17 cellular contexts compared by ENCODE assay signal in genomic region chr17:13106171-13106570, GRCh38.
DNase-seq lines count a peak whose midpoint lies in the region; FAIRE-seq and TF ChIP-seq lines count a peak whose summit lies in the region.
"Had no signal": no experiment of that assay in that cellular context is flagged by ENCODE, and none has a peak within 500 bp of the region (broad histone marks: within the 10 kb centered on the region; RNA-seq: fewer than 3 reads in every experiment).

No MANE protein-coding gene starts in this region.

- no peak overlapping the region for H2BK12ac ChIP-seq in H1 (ENCODE audit: low read depth, low read length)

- no peak overlapping the region for H3K4me3 ChIP-seq in BLaER1 treated with 17β-estradiol and CSF1 and Interleukin-3, amounts not matched to agents 10 nM and 100 nM
- H3K4me3 ChIP-seq in H1 (ENCODE audit: extremely low read depth in 1 of 4, insufficient read depth in 2 of 4, low read depth in 3 of 4, low read length in 4 of 4): no peak overlapping the region
- H3K4me3 ChIP-seq in brain microvascular endothelial cell (ENCODE audit: low read depth, low read length): no peak overlapping the region

- WGBS in H1 (ENCODE audit: extremely low coverage in 1 of 2, insufficient coverage in 1 of 2, insufficient read length in 1 of 2, insufficient replicate concordance in 2 of 2, low coverage in 1 of 2, low lambda C conversion rate in 2 of 2, missing lambda C conversion rate in 1 of 2), 2 experiments: 97% methylated on average over 5 of the region's 5 CpGs; no CpG with 5 or more reads in 1 of the 2 experiments

- no peak overlapping the region for H4K91ac ChIP-seq in H1 (replicated peaks; ENCODE audit: insufficient read length, low read length)

- peak overlapping the region; percentile 85 for H2AFZ ChIP-seq in H1 (ENCODE audit: low read length)

- no peak overlapping the region for H2BK20ac ChIP-seq in H1 (ENCODE audit: low read length)

- no peak for FAIRE-seq in H1 (lab: Jason Lieb, UNC)
- FAIRE-seq: GM18507 had no signal

- no peak overlapping the region for H2BK5ac ChIP-seq in H1 (ENCODE audit: low read depth, low read length)

- DNase-seq in H4 (ENCODE audit: low spot score) (peak; percentile 77), NCI-H2196 (lab: John Stamatoyannopoulos, UW; ENCODE audit: unreplicated experiment) (peak; percentile 2), H1 (ENCODE audit: low read depth in 1 of 2, low spot score in 2 of 2) (no peak), AML-193 (lab: John Stamatoyannopoulos, UW) (no peak), NK-92 (lab: John Stamatoyannopoulos, UW; ENCODE audit: unreplicated experiment) (no peak), brain microvascular endothelial cell (no peak)
- DNase-seq: ACHN, BE2C, DMS53, HCEC 1CT, MV-4-11, NCI-H187, NCI-H345, NCI-H82, SIG-M5 had no signal

- H3K18ac ChIP-seq in H1 (ENCODE audit: extremely low read depth, low read length): no peak overlapping the region

- H3K79me2 ChIP-seq in H1 (ENCODE audit: control insufficient read depth in 1 of 2, insufficient read depth in 2 of 2, low read length in 2 of 2): no peaks in the 10 kb centered on the region

- in situ Hi-C loops in brain microvascular endothelial cell (cut with HindIII; ENCODE audit: low pct_ligation_motif_present, low sequenced_read_pairs): no loop called here

- no peak overlapping the region for H3K4ac ChIP-seq in H1 (replicated peaks; ENCODE audit: insufficient read length, low read depth, low read length)

- no peaks in the 10 kb centered on the region for H3K79me1 ChIP-seq in H1 (ENCODE audit: low read depth, low read length)

- no peak overlapping the region for H4K5ac ChIP-seq in H1 (ENCODE audit: insufficient read length, low read depth, low read length)

- no peak for TF ChIP-seq EP300 in H1 (IDR thresholded peaks at IDR 0.05; ENCODE audit: borderline replicate concordance in 1 of 2, low read depth in 2 of 2, low read length in 2 of 2)

- POLR2A ChIA-PET in H1 (lab: Charles Lee; ENCODE audit: partially characterized antibody): no interaction called here

- H4K20me1 ChIP-seq in BLaER1 treated with 17β-estradiol and CSF1 and Interleukin-3, amounts not matched to agents 10 nM and 100 nM: no peaks in the 10 kb centered on the region
- no peaks in the 10 kb centered on the region for H4K20me1 ChIP-seq in H1 (replicated peaks in 1 of 2; ENCODE audit: control insufficient read depth in 1 of 2, insufficient read depth in 2 of 2, low read length in 2 of 2)

- H2BK120ac ChIP-seq in H1 (replicated peaks; ENCODE audit: low read depth, low read length): no peak overlapping the region

- no peak overlapping the region for H4K8ac ChIP-seq in H1 (ENCODE audit: extremely low read depth, insufficient read depth, low read length)

- H3K9me3 ChIP-seq in BLaER1 treated with 17β-estradiol and CSF1 and Interleukin-3, amounts not matched to agents 10 nM and 100 nM (replicated peaks in 1 of 11): peaks cover 0 to 18% (median 10%) of the 10 kb centered on the region in 11 experiments; a peak in 8 of 22 replicates
- H3K9me3 ChIP-seq in H1 (ENCODE audit: insufficient read depth in 2 of 2, low read depth in 1 of 2, low read length in 1 of 2): no peaks in the 10 kb centered on the region; a peak in 1 of 4 replicates
- H3K9me3 ChIP-seq: BE2C had no signal

- H3K36me3 ChIP-seq in BLaER1 treated with 17β-estradiol and CSF1 and Interleukin-3, amounts not matched to agents 10 nM and 100 nM: no peaks in the 10 kb centered on the region
- no peaks in the 10 kb centered on the region for H3K36me3 ChIP-seq in H1 (ENCODE audit: control insufficient read depth in 2 of 4, insufficient read depth in 4 of 4, low read length in 3 of 4)
- no peaks in the 10 kb centered on the region for H3K36me3 ChIP-seq in brain microvascular endothelial cell (replicated peaks)
- H3K36me3 ChIP-seq: BE2C had no signal

- no peak for TF ChIP-seq POLR2A in H1 (IDR thresholded peaks at IDR 0.05; ENCODE audit: control extremely low read depth in 1 of 2, low read depth in 2 of 2, low read length in 2 of 2)

- no peak overlapping the region for H3K27ac ChIP-seq in BLaER1 treated with 17β-estradiol and CSF1 and Interleukin-3, amounts not matched to agents 10 nM and 100 nM
- H3K27ac ChIP-seq in H1 (ENCODE audit: low read depth, low read length): no peak overlapping the region
- no peak overlapping the region for H3K27ac ChIP-seq in brain microvascular endothelial cell

- peaks cover 0 to 10% (median 6%) of the 10 kb centered on the region in 10 experiments; a peak in 8 of 20 replicates for H3K4me1 ChIP-seq in BLaER1 treated with 17β-estradiol and CSF1 and Interleukin-3, amounts not matched to agents 10 nM and 100 nM
- no peaks in the 10 kb centered on the region; a peak in 1 of 7 replicates for H3K4me1 ChIP-seq in H1 (replicated peaks in 1 of 4; ENCODE audit: control insufficient read depth in 3 of 4, insufficient read depth in 4 of 4, low read length in 3 of 4)
- H3K4me1 ChIP-seq: BE2C had no signal

- no peak overlapping the region for H3K23ac ChIP-seq in H1 (ENCODE audit: insufficient read length)

- peaks cover 2% of the 10 kb centered on the region; the same call in 1 of the 2 replicates for H3K23me2 ChIP-seq in H1 (ENCODE audit: low read depth, low read length)

- H2BK15ac ChIP-seq in H1 (ENCODE audit: low read length): no peak overlapping the region

- CTCF ChIA-PET in H1 (lab: Charles Lee; ENCODE audit: partially characterized antibody): interaction anchor here (1.1 to 7.3 kb wide), 4 partner anchors 8 to 76 kb away, joined by 3 to 26 read pairs (median 7); no protein-coding TSS in a partner anchor

- no peak overlapping the region for H3K56ac ChIP-seq in H1 (replicated peaks; ENCODE audit: insufficient read length, low read depth, low read length)

- TF ChIP-seq RAD21 in H1 (IDR thresholded peaks at IDR 0.05 in 1 of 2, conservative IDR thresholded peaks at IDR 0.05 in 1 of 2; ENCODE audit: low read depth in 2 of 2, low read length in 2 of 2): no peak

- no peaks in the 10 kb centered on the region for H3K27me3 ChIP-seq in BLaER1 treated with 17β-estradiol and CSF1 and Interleukin-3, amounts not matched to agents 10 nM and 100 nM
- H3K27me3 ChIP-seq in H1 (replicated peaks in 1 of 4; ENCODE audit: control insufficient read depth in 3 of 4, extremely low read depth in 1 of 4, insufficient read depth in 3 of 4, low read length in 3 of 4): no peaks in the 10 kb centered on the region
- no peaks in the 10 kb centered on the region for H3K27me3 ChIP-seq in brain microvascular endothelial cell (replicated peaks)
- H3K27me3 ChIP-seq: BE2C had no signal

- peak overlapping the region in 7 of 11 experiments; percentile 7 to 49 (median 22); a peak in 10 of 22 replicates for H3K4me2 ChIP-seq in BLaER1 treated with 17β-estradiol and CSF1 and Interleukin-3, amounts not matched to agents 10 nM and 100 nM
- H3K4me2 ChIP-seq in H1 (ENCODE audit: insufficient read depth in 1 of 2, low read depth in 2 of 2, low read length in 2 of 2): no peak overlapping the region

- TF ChIP-seq CTCF in H1 (IDR thresholded peaks at IDR 0.05; ENCODE audit: control extremely low read depth in 1 of 3, insufficient read depth in 1 of 3, low read depth in 1 of 3, low read length in 3 of 3): no peak
- no peak for TF ChIP-seq CTCF in brain microvascular endothelial cell (IDR thresholded peaks at IDR 0.05; ENCODE audit: low read depth, low read length, missing control alignments)

- H3K14ac ChIP-seq in H1 (ENCODE audit: insufficient read length): no peak overlapping the region

- no peak overlapping the region for H3K9ac ChIP-seq in BLaER1 treated with 17β-estradiol and CSF1 and Interleukin-3, amounts not matched to agents 10 nM and 100 nM
- no peak overlapping the region for H3K9ac ChIP-seq in H1 (replicated peaks in 1 of 4; ENCODE audit: extremely low read depth in 1 of 4, low read depth in 3 of 4, low read length in 3 of 4)

- H2AK5ac ChIP-seq in H1 (ENCODE audit: low read depth, low read length): no peak overlapping the region

TF ChIP-seq in H1, 55 proteins besides CTCF, POLR2A, EP300 and RAD21:
- TF ChIP-seq, protein P1, sequence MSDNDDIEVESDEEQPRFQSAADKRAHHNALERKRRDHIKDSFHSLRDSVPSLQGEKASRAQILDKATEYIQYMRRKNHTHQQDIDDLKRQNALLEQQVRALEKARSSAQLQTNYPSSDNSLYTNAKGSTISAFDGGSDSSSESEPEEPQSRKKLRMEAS (IDR thresholded peaks at IDR 0.05): no peak
- no peak for TF ChIP-seq HDAC2 (IDR thresholded peaks at IDR 0.05; ENCODE audit: borderline replicate concordance in 1 of 2, low read depth in 2 of 2, low read length in 2 of 2)

Comparison
In these comparisons a context has a peak if more than half of its experiments do, and no peak if none do; other contexts are left out.
1. H3K4me2 ChIP-seq: peak in BLaER1 treated with 17β-estradiol and CSF1 and Interleukin-3, amounts not matched to agents 10 nM and 100 nM (7 of 11); none in H1 (0 of 2).
2. DNase-seq: peak in H4 (single experiment) and NCI-H2196 (single experiment); none in H1 (0 of 2), AML-193 (0 of 2), NK-92 (single experiment) and brain microvascular endothelial cell (single experiment).